Comparison of ENCODE assay signal across 8 cellular contexts in the genomic region with DNA sequence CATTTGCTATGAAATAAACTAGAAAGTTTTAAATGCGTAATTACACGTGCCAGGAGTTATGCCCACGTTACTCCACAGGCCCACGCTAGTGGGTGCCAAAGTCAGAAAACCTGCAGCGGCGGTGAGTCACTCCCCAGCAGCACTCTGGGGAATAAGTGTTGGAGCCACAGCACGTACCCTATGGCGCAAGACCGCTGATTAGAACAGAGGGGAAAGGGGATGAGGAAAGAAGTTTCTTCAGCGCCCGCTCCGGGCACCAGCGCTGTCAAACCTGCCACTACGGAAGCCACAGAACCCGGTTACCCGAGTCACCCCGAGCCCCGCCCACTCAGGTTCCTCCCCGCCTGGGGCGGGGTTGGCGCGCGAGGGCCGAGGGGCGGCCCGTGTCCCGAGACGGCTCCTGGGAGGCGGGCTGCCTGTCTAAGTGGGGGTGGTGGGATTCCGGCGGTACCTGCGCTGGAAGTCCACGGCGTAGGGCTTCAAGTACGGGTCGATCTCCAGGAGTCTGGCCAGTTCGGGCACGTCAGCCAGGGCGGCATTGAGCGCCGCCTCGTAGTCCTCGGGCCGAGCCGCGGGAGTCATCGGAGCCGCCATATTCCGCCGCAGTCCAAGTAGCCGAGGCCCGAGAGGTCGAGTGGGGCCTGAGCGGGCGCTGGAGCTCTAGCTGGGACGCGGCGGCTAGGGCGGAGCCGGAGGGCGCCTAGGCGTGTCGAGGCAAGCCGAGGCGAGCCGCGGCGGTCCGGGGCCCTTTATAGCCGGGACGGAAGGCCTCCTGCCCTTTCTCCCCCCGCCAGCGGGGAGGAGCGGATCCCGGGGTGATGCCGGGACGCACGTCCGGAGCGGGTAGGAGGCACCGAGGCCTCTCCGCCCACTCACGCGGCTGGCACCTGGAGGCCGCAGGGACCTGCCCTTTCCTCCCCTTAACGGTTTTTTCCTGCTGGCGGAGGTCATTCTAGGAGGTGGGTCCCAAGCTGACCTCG. TPM values are rescaled to one million over a fixed set of nuclear protein-coding genes. Genes with fewer than 3 reads are reported as not detected.
DNase-seq lines count a peak whose midpoint lies in the region; ATAC-seq and TF ChIP-seq lines count a peak whose summit lies in the region.

Gene GBE1, minus strand, starts transcription at position 722 of the 980 bp plus-strand sequence. Its CDS starts 128 bp downstream, at position 594.

- ATAC-seq in HG02642 (IDR thresholded peaks at IDR 0.05; ENCODE audit: poor library complexity, unreplicated experiment) (peak; percentile 90), heart left ventricle (peak; percentile 90 to 95 (median 92))

- peak within 1 kb of the TSS; percentile 97 for H3K4me3 Mint-ChIP-seq in type B pancreatic cell

- peak within 1 kb of the TSS; percentile 95 for H3K9ac ChIP-seq in adipocyte (ENCODE audit: low read length)

- H3K9me3 ChIP-seq in adipocyte (ENCODE audit: control insufficient read depth, low read length) (no peaks in the 10 kb centered on the region), heart left ventricle (no peaks in the 10 kb centered on the region)

- no peaks in the 10 kb centered on the region for H3K9me3 Mint-ChIP-seq in type B pancreatic cell

- peaks cover 16% of the 10 kb centered on the region for H3K4me1 Mint-ChIP-seq in type B pancreatic cell (ENCODE audit: unreplicated experiment)

- H3K36me3 ChIP-seq in adipocyte (ENCODE audit: control insufficient read depth, insufficient read depth, low read length, severe bottlenecking) (peaks cover 18% of the 10 kb centered on the region), heart left ventricle (peaks cover 0 to 22% (median 0%) of the 10 kb centered on the region in 9 donors)

- H3K36me3 Mint-ChIP-seq in type B pancreatic cell = peaks cover 3% of the 10 kb centered on the region

- no peaks in the 10 kb centered on the region for H3K27me3 Mint-ChIP-seq in type B pancreatic cell

- H3K4me3 ChIP-seq in adipocyte (ENCODE audit: low read length) (peak within 1 kb of the TSS; percentile 92), heart left ventricle (peak within 1 kb of the TSS; percentile 48 to 79 (median 68))

- H3K4me1 ChIP-seq in adipocyte (ENCODE audit: control insufficient read depth, insufficient read depth, low read length) (peaks cover 64% of the 10 kb centered on the region), heart left ventricle (peaks cover 0 to 66% (median 41%) of the 10 kb centered on the region in 12 donors)

- peak within 1 kb of the TSS; percentile 91 to 100 (median 98) for H3K27ac ChIP-seq in heart left ventricle

- 0% methylated on average over 20 to 88 of the region's 88 CpGs for WGBS in heart left ventricle, 4 donors

- peak; percentile 5 to 75 for TF ChIP-seq POLR2A in heart left ventricle (IDR thresholded peaks at IDR 0.05)

- H3K27ac Mint-ChIP-seq in type B pancreatic cell = peak within 1 kb of the TSS; percentile 96

- DNase-seq in NCI-H1105 (lab: John Stamatoyannopoulos, UW) (peak; percentile 77), SW480 (ENCODE audit: low spot score) (peak; percentile 97), adipocyte (ENCODE audit: low read depth) (peak; percentile 98), heart left ventricle (peak; percentile 93 to 96 (median 95)), pons (ENCODE audit: low spot score) (peak; percentile 94), type B pancreatic cell (ENCODE audit: extremely low spot score, unreplicated experiment) (peak; percentile 91)

- TF ChIP-seq CTCF in GM12873 (IDR thresholded peaks at IDR 0.05; ENCODE audit: insufficient read depth, low read depth, low read length, missing control alignments) = peak; percentile 53
- peak in 10 of 12 donors; percentile 22 to 64 (median 36) for TF ChIP-seq CTCF in heart left ventricle (IDR thresholded peaks at IDR 0.05)
- TF ChIP-seq CTCF in type B pancreatic cell (conservative IDR thresholded peaks at IDR 0.05) = peak; percentile 55

- intact Hi-C loops in heart left ventricle (cut with DNase I) = loop anchor here in 5 of 10 donors (2.0 to 10.0 kb wide), 6 partner anchors 28 to 371 kb away; no protein-coding TSS in a partner anchor

- H3K27me3 ChIP-seq in adipocyte (replicated peaks; ENCODE audit: control insufficient read depth, insufficient read depth, low read length) (no peaks in the 10 kb centered on the region), heart left ventricle (no peaks in the 10 kb centered on the region)

RNA-seq across cellular contexts. Expression of gene GBE1, which starts in this region (rescaled TPM):
- total RNA-seq in heart left ventricle (100 to 1,000 TPM in 4 of 9 donors, 10 to 100 TPM in 5; 54.5 to 197 (median 95.9) TPM), type B pancreatic cell (ENCODE audit: low replicate concordance) (14.7 and 15.2 TPM in 2 replicates)
- polyA plus RNA-seq in heart left ventricle = 100 to 1,000 TPM in 1 of 2 donors, 10 to 100 TPM in 1; 32.3 to 204 TPM

Comparison
In these comparisons a context has a peak if more than half of its experiments do, and no peak if none do; other contexts are left out.
1. Peak in every context shown above with its lines: DNase-seq, ATAC-seq, H3K4me3 ChIP-seq and H3K27ac ChIP-seq.